In genomic region chr19:10677796-10678195, GRCh38 we compare ENCODE assay signal across 29 cellular contexts. TPM values are rescaled to one million over a fixed set of nuclear protein-coding genes. Genes with fewer than 3 reads are reported as not detected.
DNase-seq lines count a peak whose midpoint lies in the region; ATAC-seq, FAIRE-seq and TF ChIP-seq lines count a peak whose summit lies in the region.
"Had no signal": no experiment of that assay in that cellular context is flagged by ENCODE, and none has a peak within 500 bp of the region (broad histone marks: within the 10 kb centered on the region; RNA-seq: fewer than 3 reads in every experiment).

No MANE protein-coding gene starts in this region.

- TF ChIP-seq EP300 in K562 (IDR thresholded peaks at IDR 0.05; ENCODE audit: low read length), result no peak

- DNase-seq in left ventricle myocardium superior, result peak; percentile 23
- DNase-seq in left ventricle myocardium inferior, result no peak
- no peak for DNase-seq in K562 (ENCODE audit: extremely low read depth in 1 of 4, low spot score in 3 of 4)
- peak; percentile 86 to 94 (median 93) for DNase-seq in right lobe of liver
- DNase-seq in NCI-H1092 treated with DMSO at 0.1 percent for 48 hours (lab: John Stamatoyannopoulos, UW), result no peak
- no peak for DNase-seq in activated naive CD4-positive, alpha-beta T cell treated with anti-CD3 and anti-CD28 coated beads, Interleukin-2, amount 50 U/mL, for 16 hours
- no peak for DNase-seq in medulla oblongata (ENCODE audit: extremely low spot score)
- DNase-seq in GM19238 (ENCODE audit: insufficient read length, low spot score), result no peak
- DNase-seq: activated B cell treated with CpG ODN at 0.5 μM for 24 hours; activated CD4-positive, alpha-beta T cell treated with anti-CD3 and anti-CD28 coated beads, Interleukin-2, amount 50 U/mL, for 4 hours; activated CD8-positive, alpha-beta memory T cell treated with anti-CD3 and anti-CD28 coated beads, Interleukin-2, amount 10 ng/mL, durations not matched to agents 7 days and 5 days; activated T-cell treated with anti-CD3 and anti-CD28 coated beads, Interleukin-2, amount 50 U/mL, for 72 hours; AML-193; CD4-positive, alpha-beta memory T cell; DMS 273 treated with DMSO at 0.1 percent for 48 hours; foreskin melanocyte; kidney; lower lobe of right lung; naive thymus-derived CD8-positive, alpha-beta T cell; NCI-H1436 treated with DMSO at 0.1 percent for 48 hours; NCI-H446 treated with DMSO at 0.1 percent for 48 hours; NCI-H82; RPMI8226; stimulated activated naive CD4-positive, alpha-beta T cell treated with Interleukin-2 at 50 U/mL for 16 hours had no signal

- H3K9ac ChIP-seq in K562 (ENCODE audit: insufficient read depth in 1 of 2, low read depth in 2 of 2, low read length in 2 of 2), result peak overlapping the region in 1 of 2 experiments; percentile 15; a peak in 1 of 4 replicates
- H3K9ac ChIP-seq: KMS-11 had no signal

- no peak for TF ChIP-seq POLR2A in K562 (conservative IDR thresholded peaks at IDR 0.05)
- TF ChIP-seq POLR2A in right lobe of liver (IDR thresholded peaks at IDR 0.05), result no peak

- no peak overlapping the region for H2AFZ ChIP-seq in K562 (ENCODE audit: low read depth, low read length)

- H3K9me1 ChIP-seq in K562 (ENCODE audit: control insufficient read depth, insufficient read depth, low read length), result no peaks in the 10 kb centered on the region

- intact Hi-C loops in left ventricle myocardium superior (cut with micrococcal nuclease) (no loop called here), left ventricle myocardium inferior (cut with micrococcal nuclease) (no loop called here), K562 (cut with micrococcal nuclease) (no loop called here), right lobe of liver (cut with DNase I) (no loop called here)

- ATAC-seq in left ventricle myocardium superior (no peak), K562 (no peak), right lobe of liver (peak; percentile 96 to 98 (median 96))
- ATAC-seq: activated CD8-positive, alpha-beta memory T cell treated with anti-CD3 and anti-CD28 coated beads, Interleukin-2, amount 10 ng/mL, durations not matched to agents 7 days and 5 days; activated T-cell treated with anti-CD3 and anti-CD28 coated beads, Interleukin-2, amount 50 U/mL, for 72 hours; lower lobe of right lung; naive thymus-derived CD8-positive, alpha-beta T cell had no signal

- H3K36me3 ChIP-seq in left ventricle myocardium inferior, result peaks cover 99% of the 10 kb centered on the region
- peaks cover 96% of the 10 kb centered on the region for H3K36me3 ChIP-seq in K562 (ENCODE audit: control insufficient read depth, insufficient read depth, low read length)
- peaks cover 7 to 67% (median 49%) of the 10 kb centered on the region in 4 donors for H3K36me3 ChIP-seq in right lobe of liver

- BruUV-seq in K562 (replicated peaks; lab: Mats Ljungman, UMichigan), result no TSS peak

- no peaks in the 10 kb centered on the region for H3K27me3 ChIP-seq in left ventricle myocardium inferior (ENCODE audit: low read depth)
- H3K27me3 ChIP-seq in K562 (ENCODE audit: control insufficient read depth in 2 of 2, insufficient read depth in 2 of 2, low read length in 2 of 2), result no peaks in the 10 kb centered on the region
- no peaks in the 10 kb centered on the region for H3K27me3 ChIP-seq in right lobe of liver
- H3K27me3 ChIP-seq: SJSA1 had no signal

- H4K20me1 ChIP-seq in K562 (replicated peaks; ENCODE audit: control insufficient read depth, insufficient read depth, low read length), result peaks cover 7% of the 10 kb centered on the region; the same call in 1 of the 2 replicates

- peaks cover 58% of the 10 kb centered on the region for H3K79me2 ChIP-seq in K562 (ENCODE audit: control insufficient read depth, insufficient read depth, low read length)

- TF ChIP-seq CTCF in left ventricle myocardium inferior (IDR thresholded peaks at IDR 0.05; ENCODE audit: borderline replicate concordance) (no peak), K562 (IDR thresholded peaks at IDR 0.05 in 2 of 3, conservative IDR thresholded peaks at IDR 0.05 in 1 of 3; ENCODE audit: insufficient read depth in 2 of 3, low read depth in 1 of 3, low read length in 3 of 3) (no peak), right lobe of liver (IDR thresholded peaks at IDR 0.05) (no peak)

- in situ Hi-C loops in K562 (cut with MboI), result no loop called here

- H3K4me2 ChIP-seq in K562 (ENCODE audit: insufficient read depth, low read length), result no peak overlapping the region
- H3K4me2 ChIP-seq: KMS-11 had no signal

- H3K27ac ChIP-seq in left ventricle myocardium inferior (replicated peaks), result no peak overlapping the region
- H3K27ac ChIP-seq in K562 (ENCODE audit: extremely low read depth, low read depth, low read length), result no peak overlapping the region
- peak overlapping the region in 1 of 3 donors; percentile 12 for H3K27ac ChIP-seq in right lobe of liver
- H3K27ac ChIP-seq: KMS-11, lower lobe of right lung, SJSA1 had no signal

- H3K4me3 ChIP-seq in left ventricle myocardium inferior, result no peak overlapping the region
- no peak overlapping the region for H3K4me3 ChIP-seq in K562
- H3K4me3 ChIP-seq in right lobe of liver, result no peak overlapping the region
- H3K4me3 ChIP-seq: lower lobe of right lung, SJSA1 had no signal

- FAIRE-seq in K562 (lab: Jason Lieb, UNC), result no peak
- FAIRE-seq: endometrium, GM18507, H54, kidney had no signal

- CTCF ChIA-PET in K562 (lab: Yijun Ruan, JAX; ENCODE audit: low intra/inter-chr PET ratio), result no interaction called here

- H3K4me1 ChIP-seq in left ventricle myocardium inferior (peaks cover 6% of the 10 kb centered on the region), K562 (replicated peaks in 1 of 2; ENCODE audit: control insufficient read depth in 2 of 2, insufficient read depth in 2 of 2, low read length in 2 of 2) (no peaks in the 10 kb centered on the region; a peak in 1 of 5 replicates), right lobe of liver (peaks cover 0 to 28% (median 10%) of the 10 kb centered on the region in 4 donors)
- H3K4me1 ChIP-seq: SJSA1 had no signal

- no peak for TF ChIP-seq RAD21 in K562 (CRISPR knock-in tag; conservative IDR thresholded peaks at IDR 0.05 in 1 of 2, IDR thresholded peaks at IDR 0.05 in 1 of 2)

- POLR2A ChIA-PET in K562 (lab: Yijun Ruan, JAX), result interaction anchor here (1.1 to 1.6 kb wide), 2 partner anchors 10 to 28 kb away, joined by 3 to 6 read pairs; no protein-coding TSS in a partner anchor

- WGBS in K562 (ENCODE audit: insufficient coverage, low coverage, missing lambda C conversion rate), result 94% methylated on average over 13 of the region's 13 CpGs
- 48% methylated on average over 9 of the region's 13 CpGs for WGBS in right lobe of liver (ENCODE audit: insufficient coverage, low coverage, low lambda C conversion rate, missing lambda C conversion rate)

- H3K9me3 ChIP-seq in left ventricle myocardium inferior (replicated peaks) (no peaks in the 10 kb centered on the region), K562 (replicated peaks; ENCODE audit: control insufficient read depth, insufficient read depth, low read depth, low read length) (no peaks in the 10 kb centered on the region), right lobe of liver (no peaks in the 10 kb centered on the region)
- H3K9me3 ChIP-seq: lower lobe of right lung, SJSA1 had no signal

RNA-seq across cellular contexts. Expression of gene QTRT1, which starts 23.4 kb away (rescaled TPM):
- total RNA-seq in left ventricle myocardium superior, result 29.1 TPM
- total RNA-seq in left ventricle myocardium inferior, result 30.5 TPM
- 34.3 and 114 TPM in 2 replicates for total RNA-seq in K562 (2011; cell fraction: chromatin; rRNA removed; ENCODE audit: low replicate concordance)
- 106 TPM in 2 replicates for total RNA-seq in K562 (2011; cell fraction: nucleolus; rRNA removed)
- 68.0 and 71.0 TPM in 2 replicates for total RNA-seq in K562 (2011; cell fraction: nucleoplasm; rRNA removed)
- 34.6 and 43.6 TPM in 2 replicates for total RNA-seq in K562 (2014; rRNA removed)
- total RNA-seq in K562 (2014; rRNA removed; fragmentation: Illumina TruSeq; extraction: Trizol), result 7.1 and 10.4 TPM in 2 replicates
- 32.8 and 33.7 TPM in 2 replicates for total RNA-seq in K562 (2015; rRNA removed; fragmentation: Illumina TruSeq; extraction: Trizol)
- total RNA-seq in K562 (2021), result 63.5 and 63.6 TPM in 2 replicates
- 30.5 and 46.6 TPM in 2 replicates for polyA plus RNA-seq in K562 (2011; rRNA removed)
- polyA plus RNA-seq in K562 (2011; cell fraction: cytosol; rRNA removed), result 37.2 and 62.5 TPM in 2 replicates
- 188 and 308 TPM in 2 replicates for polyA plus RNA-seq in K562 (2011; cell fraction: nucleus; rRNA removed)
- polyA plus RNA-seq in K562 (2012), result 29.4 and 72.1 TPM in 2 replicates
- polyA plus RNA-seq in K562 (2014; fragmentation: Illumina TruSeq; extraction: Trizol), result 19.3 and 44.0 TPM in 2 replicates
- polyA plus RNA-seq in K562 (2014; fragmentation: Nextera tagmentation; extraction: Ambion mirVana), result 1 to 10 TPM; 1.2 to 6.2 TPM
- 65.5 and 77.8 TPM in 2 replicates for polyA plus RNA-seq in K562 (2014; rRNA removed)
- 6.0 and 7.7 TPM in 2 replicates for polyA minus RNA-seq in K562 (2011; rRNA and poly(A)+ RNA removed)
- 15.5 and 16.8 TPM in 2 replicates for polyA minus RNA-seq in K562 (2011; cell fraction: cytosol; rRNA and poly(A)+ RNA removed)
- 19.0 and 26.1 TPM in 2 replicates for polyA minus RNA-seq in K562 (2011; cell fraction: nucleus; rRNA and poly(A)+ RNA removed)
- 10 to 100 TPM; 19.0 to 30.2 (median 26.8) TPM for total RNA-seq in right lobe of liver

RNA-seq across cellular contexts. Expression of gene ILF3, which starts 23.6 kb away (rescaled TPM):
- total RNA-seq in left ventricle myocardium superior, result 118 TPM
- total RNA-seq in left ventricle myocardium inferior, result 106 TPM
- total RNA-seq in K562 (2011; cell fraction: chromatin; rRNA removed; ENCODE audit: low replicate concordance), result 430 and 677 TPM in 2 replicates
- total RNA-seq in K562 (2011; cell fraction: nucleolus; rRNA removed), result 329 and 377 TPM in 2 replicates
- total RNA-seq in K562 (2011; cell fraction: nucleoplasm; rRNA removed), result 305 and 307 TPM in 2 replicates
- 141 and 169 TPM in 2 replicates for total RNA-seq in K562 (2014; rRNA removed)
- total RNA-seq in K562 (2014; rRNA removed; fragmentation: Illumina TruSeq; extraction: Trizol), result 122 and 125 TPM in 2 replicates
- total RNA-seq in K562 (2015; rRNA removed; fragmentation: Illumina TruSeq; extraction: Trizol), result 179 and 183 TPM in 2 replicates
- 408 and 453 TPM in 2 replicates for total RNA-seq in K562 (2021)
- 175 and 376 TPM in 2 replicates for polyA plus RNA-seq in K562 (2011; rRNA removed)
- polyA plus RNA-seq in K562 (2011; cell fraction: cytosol; rRNA removed), result 127 and 144 TPM in 2 replicates
- 442 and 520 TPM in 2 replicates for polyA plus RNA-seq in K562 (2011; cell fraction: nucleus; rRNA removed)
- 205 and 346 TPM in 2 replicates for polyA plus RNA-seq in K562 (2012)
- 342 and 395 TPM in 2 replicates for polyA plus RNA-seq in K562 (2014; fragmentation: Illumina TruSeq; extraction: Trizol)
- 10 to 100 TPM; 26.0 to 27.5 TPM for polyA plus RNA-seq in K562 (2014; fragmentation: Nextera tagmentation; extraction: Ambion mirVana)
- 231 and 240 TPM in 2 replicates for polyA plus RNA-seq in K562 (2014; rRNA removed)
- 144 and 225 TPM in 2 replicates for polyA minus RNA-seq in K562 (2011; rRNA and poly(A)+ RNA removed)
- 105 and 160 TPM in 2 replicates for polyA minus RNA-seq in K562 (2011; cell fraction: cytosol; rRNA and poly(A)+ RNA removed)
- 106 and 132 TPM in 2 replicates for polyA minus RNA-seq in K562 (2011; cell fraction: nucleus; rRNA and poly(A)+ RNA removed)
- 10 to 100 TPM; 40.0 to 82.3 (median 54.8) TPM for total RNA-seq in right lobe of liver

RNA-seq across cellular contexts. Expression of gene DNM2, which starts 40.1 kb away (rescaled TPM):
- total RNA-seq in left ventricle myocardium superior (201 TPM), left ventricle myocardium inferior (156 TPM), K562 (2014; rRNA removed) (77.1 and 94.4 TPM in 2 replicates), K562 (2014; rRNA removed; fragmentation: Illumina TruSeq; extraction: Trizol) (53.2 and 53.5 TPM in 2 replicates), K562 (2015; rRNA removed; fragmentation: Illumina TruSeq; extraction: Trizol) (66.6 and 67.2 TPM in 2 replicates), K562 (2021) (153 and 161 TPM in 2 replicates), right lobe of liver (10 to 100 TPM; 54.0 to 86.9 (median 68.3) TPM)
- 612 and 1,251 TPM in 2 replicates for total RNA-seq in K562 (2011; cell fraction: chromatin; rRNA removed; ENCODE audit: low replicate concordance)
- 540 and 557 TPM in 2 replicates for total RNA-seq in K562 (2011; cell fraction: nucleolus; rRNA removed)
- 513 and 610 TPM in 2 replicates for total RNA-seq in K562 (2011; cell fraction: nucleoplasm; rRNA removed)
- polyA plus RNA-seq in K562 (2011; rRNA removed) (72.6 and 122 TPM in 2 replicates), K562 (2014; fragmentation: Illumina TruSeq; extraction: Trizol) (93.5 and 112 TPM in 2 replicates), K562 (2014; fragmentation: Nextera tagmentation; extraction: Ambion mirVana) (1 to 10 TPM; 2.2 to 2.4 TPM), K562 (2014; rRNA removed) (88.8 and 104 TPM in 2 replicates)
- polyA plus RNA-seq in K562 (2011; cell fraction: cytosol; rRNA removed), result 66.0 and 77.5 TPM in 2 replicates
- polyA plus RNA-seq in K562 (2011; cell fraction: nucleus; rRNA removed), result 343 and 372 TPM in 2 replicates
- 121 and 177 TPM in 2 replicates for polyA plus RNA-seq in K562 (2012)
- polyA minus RNA-seq in K562 (2011; rRNA and poly(A)+ RNA removed), result 138 and 139 TPM in 2 replicates
- polyA minus RNA-seq in K562 (2011; cell fraction: cytosol; rRNA and poly(A)+ RNA removed), result 108 and 150 TPM in 2 replicates
- 314 and 488 TPM in 2 replicates for polyA minus RNA-seq in K562 (2011; cell fraction: nucleus; rRNA and poly(A)+ RNA removed)

RNA-seq across cellular contexts. Expression of gene SLC44A2, which starts 52.4 kb away (rescaled TPM):
- 71.8 TPM for total RNA-seq in left ventricle myocardium superior
- 74.2 TPM for total RNA-seq in left ventricle myocardium inferior
- total RNA-seq in K562 (2011; cell fraction: chromatin; rRNA removed; ENCODE audit: low replicate concordance), result 37.8 and 63.7 TPM in 2 replicates
- total RNA-seq in K562 (2011; cell fraction: nucleolus; rRNA removed), result 41.6 and 41.7 TPM in 2 replicates
- total RNA-seq in K562 (2011; cell fraction: nucleoplasm; rRNA removed), result 44.4 and 57.3 TPM in 2 replicates
- 6.8 and 14.4 TPM in 2 replicates for total RNA-seq in K562 (2014; rRNA removed)
- total RNA-seq in K562 (2014; rRNA removed; fragmentation: Illumina TruSeq; extraction: Trizol), result 6.2 and 6.5 TPM in 2 replicates
- 8.0 and 8.1 TPM in 2 replicates for total RNA-seq in K562 (2015; rRNA removed; fragmentation: Illumina TruSeq; extraction: Trizol)
- 30.2 and 34.2 TPM in 2 replicates for total RNA-seq in K562 (2021)
- 15.1 and 23.3 TPM in 2 replicates for polyA plus RNA-seq in K562 (2011; rRNA removed)
- 22.5 and 26.7 TPM in 2 replicates for polyA plus RNA-seq in K562 (2011; cell fraction: cytosol; rRNA removed)
- polyA plus RNA-seq in K562 (2011; cell fraction: nucleus; rRNA removed), result 44.7 and 54.4 TPM in 2 replicates
- polyA plus RNA-seq in K562 (2012), result 29.6 and 49.8 TPM in 2 replicates
- 26.3 and 33.0 TPM in 2 replicates for polyA plus RNA-seq in K562 (2014; fragmentation: Illumina TruSeq; extraction: Trizol)
- polyA plus RNA-seq in K562 (2014; fragmentation: Nextera tagmentation; extraction: Ambion mirVana), result 1 to 10 TPM; 1.1 to 2.3 TPM
- 12.4 and 16.7 TPM in 2 replicates for polyA plus RNA-seq in K562 (2014; rRNA removed)
- polyA minus RNA-seq in K562 (2011; rRNA and poly(A)+ RNA removed), result 18.5 and 22.8 TPM in 2 replicates
- 18.0 and 33.3 TPM in 2 replicates for polyA minus RNA-seq in K562 (2011; cell fraction: cytosol; rRNA and poly(A)+ RNA removed)
- 7.8 and 11.1 TPM in 2 replicates for polyA minus RNA-seq in K562 (2011; cell fraction: nucleus; rRNA and poly(A)+ RNA removed)
- total RNA-seq in right lobe of liver, result 10 to 100 TPM; 11.7 to 18.5 (median 15.6) TPM

Comparison
In these comparisons a context has a peak if more than half of its experiments do, and no peak if none do; other contexts are left out.
1. DNase-seq: peak in left ventricle myocardium superior (single experiment) and right lobe of liver (3 of 3); none in left ventricle myocardium inferior (single experiment), K562 (0 of 4), NCI-H1092 treated with DMSO at 0.1 percent for 48 hours (single experiment), activated naive CD4-positive, alpha-beta T cell treated with anti-CD3 and anti-CD28 coated beads, Interleukin-2, amount 50 U/mL, for 16 hours (single experiment), medulla oblongata (single experiment) and GM19238 (single experiment).
2. ATAC-seq: peak in right lobe of liver (4 of 4); none in left ventricle myocardium superior (single experiment) and K562 (single experiment).